Comparison of ENCODE assay signal across 8 cellular contexts in the genomic region with DNA sequence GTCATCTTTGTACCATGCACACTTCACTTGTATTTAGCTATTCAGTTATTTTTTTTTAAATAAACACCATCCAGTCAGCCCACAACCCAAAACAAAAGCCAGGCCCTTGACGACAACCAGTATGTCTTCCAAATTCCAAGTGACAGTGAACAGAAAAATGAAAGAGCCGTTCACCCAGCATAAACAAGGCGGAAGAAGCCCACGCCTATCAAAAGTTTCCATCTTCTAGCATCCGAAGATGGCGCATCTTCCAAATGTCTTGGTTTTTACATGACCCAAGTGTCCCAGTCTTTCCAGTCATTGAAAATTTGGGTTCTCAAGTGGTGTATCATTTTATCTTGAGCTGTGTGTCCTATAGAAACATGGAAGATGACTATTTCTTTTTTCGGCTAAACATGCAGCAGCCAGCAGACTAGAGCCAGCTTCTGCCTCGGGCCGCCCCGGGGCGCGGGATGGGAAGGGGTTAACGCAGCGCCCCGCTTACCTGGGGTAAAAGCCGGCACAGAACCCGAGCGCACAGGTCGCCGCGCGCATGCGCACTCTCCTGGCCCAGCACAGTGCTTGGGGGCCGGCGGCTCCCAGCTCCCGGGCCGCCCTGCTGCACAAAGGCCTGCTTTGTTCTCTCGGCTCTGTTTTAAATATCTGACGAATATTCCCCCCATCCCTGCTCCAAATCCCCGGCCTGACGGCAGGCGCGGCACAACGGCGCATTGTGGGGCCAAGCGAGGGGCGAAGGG.
DNase-seq lines count a peak whose midpoint lies in the region; ATAC-seq lines count a peak whose summit lies in the region.

No MANE protein-coding gene starts in this region.

- H3K4me3 ChIP-seq in mesodermal cell (ENCODE audit: extremely low read depth, insufficient read depth, low read length, poor library complexity, severe bottlenecking), result no peak overlapping the region

- H3K27me3 Mint-ChIP-seq in dendritic cell treated with granulocyte-macrophage colony-stimulating factor and Interleukin-4, amounts not matched to agents 40 ng/mL and 50 ng/mL, for 4 days, result peaks cover 35% of the 10 kb centered on the region

- H3K9me3 ChIP-seq in mesodermal cell (ENCODE audit: control insufficient read depth, low read length), result no peaks in the 10 kb centered on the region

- H3K27ac ChIP-seq in mesodermal cell (ENCODE audit: low read depth, low read length, severe bottlenecking), result peak overlapping the region; percentile 76

- no peaks in the 10 kb centered on the region for H3K9me3 Mint-ChIP-seq in dendritic cell treated with granulocyte-macrophage colony-stimulating factor and Interleukin-4, amounts not matched to agents 40 ng/mL and 50 ng/mL, for 4 days

- H3K4me1 ChIP-seq in mesodermal cell (ENCODE audit: control insufficient read depth, insufficient read depth, low read length, poor library complexity, severe bottlenecking), result peaks cover 27% of the 10 kb centered on the region

- DNase-seq in ELF-1 (ENCODE audit: low read depth, low spot score), result peak; percentile 87
- DNase-seq in activated CD4-positive, alpha-beta T cell treated with anti-CD3 and anti-CD28 coated beads for 4 hours, result peak; percentile 60 to 69
- peak; percentile 11 to 51 for DNase-seq in stimulated activated CD8-positive, alpha-beta memory T cell treated with anti-CD3 and anti-CD28 coated beads, Interleukin-2, amount 100 ng/mL, for 1 hour (ENCODE audit: low read depth in 2 of 2)

- H3K27ac Mint-ChIP-seq in dendritic cell treated with granulocyte-macrophage colony-stimulating factor and Interleukin-4, amounts not matched to agents 40 ng/mL and 50 ng/mL, for 4 days, result peak overlapping the region; percentile 63

- H3K4me3 Mint-ChIP-seq in dendritic cell treated with granulocyte-macrophage colony-stimulating factor and Interleukin-4, amounts not matched to agents 40 ng/mL and 50 ng/mL, for 4 days, result peak overlapping the region; percentile 54

- ATAC-seq in GM21360 (IDR thresholded peaks at IDR 0.05; ENCODE audit: unreplicated experiment) (no peak), GM21529 (IDR thresholded peaks at IDR 0.05; ENCODE audit: unreplicated experiment) (no peak), GM19351 (IDR thresholded peaks at IDR 0.05; ENCODE audit: unreplicated experiment) (no peak)

- intact Hi-C loops in dendritic cell treated with granulocyte-macrophage colony-stimulating factor and Interleukin-4, amounts not matched to agents 40 ng/mL and 50 ng/mL, for 4 days (cut with micrococcal nuclease), result no loop called here

- H3K36me3 Mint-ChIP-seq in dendritic cell treated with granulocyte-macrophage colony-stimulating factor and Interleukin-4, amounts not matched to agents 40 ng/mL and 50 ng/mL, for 4 days (ENCODE audit: low read depth), result no peaks in the 10 kb centered on the region

- 63 to 73% methylated on average over 26 to 28 of the region's 37 CpGs for WGBS in mesodermal cell (ENCODE audit: insufficient coverage in 2 of 2), 2 experiments

- peaks cover 60% of the 10 kb centered on the region for H3K4me1 Mint-ChIP-seq in dendritic cell treated with granulocyte-macrophage colony-stimulating factor and Interleukin-4, amounts not matched to agents 40 ng/mL and 50 ng/mL, for 4 days (ENCODE audit: low read depth)

- no peaks in the 10 kb centered on the region for H3K36me3 ChIP-seq in mesodermal cell (ENCODE audit: control insufficient read depth, insufficient read depth, low read length)

Comparison
In these comparisons a context has a peak if more than half of its experiments do, and no peak if none do; other contexts are left out.
1. DNase-seq: peak in every context shown above with its lines; median percentile 87 in ELF-1; 64 in activated CD4-positive, alpha-beta T cell treated with anti-CD3 and anti-CD28 coated beads for 4 hours; 31 in stimulated activated CD8-positive, alpha-beta memory T cell treated with anti-CD3 and anti-CD28 coated beads, Interleukin-2, amount 100 ng/mL, for 1 hour.